Comparison of ENCODE assay signal across 1 cellular context in the genomic region with DNA sequence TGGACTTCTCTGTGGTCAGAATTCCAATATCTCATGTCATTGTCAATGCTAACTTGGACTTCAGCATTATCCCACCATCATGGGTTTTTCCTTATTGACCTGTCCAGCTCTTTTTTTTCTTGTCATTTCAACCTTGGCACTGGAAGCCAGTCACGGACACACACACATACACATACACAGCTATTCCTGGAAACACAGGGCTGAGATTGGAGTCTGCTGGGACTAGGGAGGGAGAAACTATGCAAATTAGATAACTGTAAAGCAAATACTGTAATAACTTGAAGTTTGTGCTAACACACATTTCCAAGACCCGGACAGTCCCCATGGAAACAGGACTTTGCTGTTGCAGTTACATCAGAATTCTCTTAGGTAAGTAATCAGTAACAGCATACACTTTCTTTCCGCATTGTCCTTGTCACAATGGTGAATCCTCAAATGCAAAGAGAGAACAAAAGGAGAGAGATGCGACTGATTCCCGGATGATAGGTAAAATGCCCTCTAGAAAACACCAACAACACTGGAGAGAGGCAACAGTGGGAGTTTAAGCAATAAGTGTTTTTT.
A peak's percentile ranks its signal among the peaks of the same experiment; 100 is the strongest.
TF ChIP-seq lines count a peak whose summit lies in the region.

No MANE protein-coding gene starts in this region.

TF ChIP-seq in HepG2, 621 proteins besides CTCF, POLR2A, EP300 and RAD21 (continued from another document and continues in another):
- TF ChIP-seq ZNF431 (CRISPR knock-in tag; IDR thresholded peaks at IDR 0.05; ENCODE audit: borderline replicate concordance, low read depth) (no peak), CEBPB (IDR thresholded peaks at IDR 0.05; ENCODE audit: borderline replicate concordance, low read depth, low read length) (peak; percentile 46), REXO4 (CRISPR knock-in tag; IDR thresholded peaks at IDR 0.05; ENCODE audit: borderline replicate concordance) (no peak), ZBTB43 (CRISPR knock-in tag; conservative IDR thresholded peaks at IDR 0.05) (0 out of 2 replicates have a peak, but pooled peaks have one; percentile 27), ZNF263 (CRISPR knock-in tag; IDR thresholded peaks at IDR 0.05) (no peak), ZNF501 (CRISPR knock-in tag; IDR thresholded peaks at IDR 0.05) (no peak), SMARCE1 (IDR thresholded peaks at IDR 0.05; ENCODE audit: borderline replicate concordance) (no peak), ATF7 (IDR thresholded peaks at IDR 0.05) (no peak), ATF7 (CRISPR knock-in tag; IDR thresholded peaks at IDR 0.05) (no peak), NFE2L2 (IDR thresholded peaks at IDR 0.05; ENCODE audit: low read length) (no peak), NFIC (IDR thresholded peaks at IDR 0.05; ENCODE audit: low read length) (peak; percentile 16; the same call in 1 of the 2 replicates), RFX1 (IDR thresholded peaks at IDR 0.05) (peak; percentile 76), ZNF354B (CRISPR knock-in tag; IDR thresholded peaks at IDR 0.05) (no peak), ZNF468 (CRISPR knock-in tag; IDR thresholded peaks at IDR 0.05) (no peak), SETDB1 (CRISPR knock-in tag; IDR thresholded peaks at IDR 0.05; ENCODE audit: borderline replicate concordance) (no peak), ZEB1 (IDR thresholded peaks at IDR 0.05; ENCODE audit: insufficient replicate concordance, low read depth) (no peak), RELA (CRISPR knock-in tag; IDR thresholded peaks at IDR 0.05) (no peak), SOX6 (IDR thresholded peaks at IDR 0.05) (no peak), SOX6 (CRISPR knock-in tag; IDR thresholded peaks at IDR 0.05) (peak; percentile 83), ASH2L (IDR thresholded peaks at IDR 0.05; ENCODE audit: insufficient read length, low read depth, low read length) (peak; percentile 40), IKZF5 (CRISPR knock-in tag; IDR thresholded peaks at IDR 0.05) (peak; percentile 18; the same call in 1 of the 2 replicates), ZNF207 (IDR thresholded peaks at IDR 0.05; ENCODE audit: borderline replicate concordance) (no peak), RFX3 (CRISPR knock-in tag; IDR thresholded peaks at IDR 0.05) (peak; percentile 71), ZFP62 (CRISPR knock-in tag; IDR thresholded peaks at IDR 0.05) (no peak), SOX5 (CRISPR knock-in tag; IDR thresholded peaks at IDR 0.05; ENCODE audit: borderline replicate concordance) (peak; percentile 79), FOXK1 (CRISPR knock-in tag; IDR thresholded peaks at IDR 0.05; ENCODE audit: borderline replicate concordance, low read depth) (peak; percentile 30; the same call in 1 of the 2 replicates), MXD3 (CRISPR knock-in tag; IDR thresholded peaks at IDR 0.05) (no peak), RBM39 (IDR thresholded peaks at IDR 0.05; ENCODE audit: low read depth, low read length, poor library complexity, severe bottlenecking) (no peak), THAP11 (CRISPR knock-in tag; IDR thresholded peaks at IDR 0.05) (0 out of 2 replicates have a peak, but pooled peaks have one; percentile 20), DMAP1 (CRISPR knock-in tag; IDR thresholded peaks at IDR 0.05) (no peak), NFKBIZ (CRISPR knock-in tag; IDR thresholded peaks at IDR 0.05) (peak; percentile 67), RBAK (CRISPR knock-in tag; IDR thresholded peaks at IDR 0.05) (no peak), PBX3 (CRISPR knock-in tag; IDR thresholded peaks at IDR 0.05; ENCODE audit: borderline replicate concordance) (no peak), KLF16 (CRISPR knock-in tag; IDR thresholded peaks at IDR 0.05) (peak in 1 of 2 experiments; percentile 21; a peak in 1 of 4 replicates), TBL1XR1 (IDR thresholded peaks at IDR 0.05; ENCODE audit: borderline replicate concordance, low read length, partially characterized antibody) (peak; percentile 93), RXRB (CRISPR knock-in tag; IDR thresholded peaks at IDR 0.05; ENCODE audit: borderline replicate concordance) (peak; percentile 27; the same call in 1 of the 2 replicates), FOSL2 (CRISPR knock-in tag; IDR thresholded peaks at IDR 0.05) (no peak), ZHX1 (CRISPR knock-in tag; IDR thresholded peaks at IDR 0.05; ENCODE audit: low read depth) (no peak), SKI (IDR thresholded peaks at IDR 0.05; ENCODE audit: partially characterized antibody) (peak; percentile 92), ZNF782 (CRISPR knock-in tag; IDR thresholded peaks at IDR 0.05; ENCODE audit: borderline replicate concordance) (no peak), ZNF292 (CRISPR knock-in tag; IDR thresholded peaks at IDR 0.05; ENCODE audit: borderline replicate concordance, low read depth) (no peak), ZNF580 (CRISPR knock-in tag; IDR thresholded peaks at IDR 0.05; ENCODE audit: borderline replicate concordance, low read depth) (no peak), ZNF687 (CRISPR knock-in tag; IDR thresholded peaks at IDR 0.05) (no peak)
- TF ChIP-seq, protein P1, sequence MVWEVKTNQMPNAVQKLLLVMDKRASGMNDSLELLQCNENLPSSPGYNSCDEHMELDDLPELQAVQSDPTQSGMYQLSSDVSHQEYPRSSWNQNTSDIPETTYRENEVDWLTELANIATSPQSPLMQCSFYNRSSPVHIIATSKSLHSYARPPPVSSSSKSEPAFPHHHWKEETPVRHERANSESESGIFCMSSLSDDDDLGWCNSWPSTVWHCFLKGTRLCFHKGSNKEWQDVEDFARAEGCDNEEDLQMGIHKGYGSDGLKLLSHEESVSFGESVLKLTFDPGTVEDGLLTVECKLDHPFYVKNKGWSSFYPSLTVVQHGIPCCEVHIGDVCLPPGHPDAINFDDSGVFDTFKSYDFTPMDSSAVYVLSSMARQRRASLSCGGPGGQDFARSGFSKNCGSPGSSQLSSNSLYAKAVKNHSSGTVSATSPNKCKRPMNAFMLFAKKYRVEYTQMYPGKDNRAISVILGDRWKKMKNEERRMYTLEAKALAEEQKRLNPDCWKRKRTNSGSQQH (CRISPR knock-in tag; IDR thresholded peaks at IDR 0.05; ENCODE audit: low read depth), result 0 out of 2 replicates have a peak, but pooled peaks have one; percentile 39
- TF ChIP-seq, protein P2, sequence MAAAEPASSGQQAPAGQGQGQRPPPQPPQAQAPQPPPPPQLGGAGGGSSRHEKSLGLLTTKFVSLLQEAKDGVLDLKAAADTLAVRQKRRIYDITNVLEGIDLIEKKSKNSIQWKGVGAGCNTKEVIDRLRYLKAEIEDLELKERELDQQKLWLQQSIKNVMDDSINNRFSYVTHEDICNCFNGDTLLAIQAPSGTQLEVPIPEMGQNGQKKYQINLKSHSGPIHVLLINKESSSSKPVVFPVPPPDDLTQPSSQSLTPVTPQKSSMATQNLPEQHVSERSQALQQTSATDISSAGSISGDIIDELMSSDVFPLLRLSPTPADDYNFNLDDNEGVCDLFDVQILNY (CRISPR knock-in tag; conservative IDR thresholded peaks at IDR 0.05), result no peak
- TF ChIP-seq, protein P3, sequence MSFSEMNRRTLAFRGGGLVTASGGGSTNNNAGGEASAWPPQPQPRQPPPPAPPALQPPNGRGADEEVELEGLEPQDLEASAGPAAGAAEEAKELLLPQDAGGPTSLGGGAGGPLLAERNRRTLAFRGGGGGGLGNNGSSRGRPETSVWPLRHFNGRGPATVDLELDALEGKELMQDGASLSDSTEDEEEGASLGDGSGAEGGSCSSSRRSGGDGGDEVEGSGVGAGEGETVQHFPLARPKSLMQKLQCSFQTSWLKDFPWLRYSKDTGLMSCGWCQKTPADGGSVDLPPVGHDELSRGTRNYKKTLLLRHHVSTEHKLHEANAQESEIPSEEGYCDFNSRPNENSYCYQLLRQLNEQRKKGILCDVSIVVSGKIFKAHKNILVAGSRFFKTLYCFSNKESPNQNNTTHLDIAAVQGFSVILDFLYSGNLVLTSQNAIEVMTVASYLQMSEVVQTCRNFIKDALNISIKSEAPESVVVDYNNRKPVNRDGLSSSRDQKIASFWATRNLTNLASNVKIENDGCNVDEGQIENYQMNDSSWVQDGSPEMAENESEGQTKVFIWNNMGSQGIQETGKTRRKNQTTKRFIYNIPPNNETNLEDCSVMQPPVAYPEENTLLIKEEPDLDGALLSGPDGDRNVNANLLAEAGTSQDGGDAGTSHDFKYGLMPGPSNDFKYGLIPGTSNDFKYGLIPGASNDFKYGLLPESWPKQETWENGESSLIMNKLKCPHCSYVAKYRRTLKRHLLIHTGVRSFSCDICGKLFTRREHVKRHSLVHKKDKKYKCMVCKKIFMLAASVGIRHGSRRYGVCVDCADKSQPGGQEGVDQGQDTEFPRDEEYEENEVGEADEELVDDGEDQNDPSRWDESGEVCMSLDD (CRISPR knock-in tag; IDR thresholded peaks at IDR 0.05; ENCODE audit: borderline replicate concordance), result no peak
